ENCODE assay signal across 1 cellular context in genomic region chr17:56913867-56914640, GRCh38.
TF ChIP-seq lines count a peak whose summit lies in the region.

Gene TRIM25 (minus strand): TSS chr17:56914049. CDS start chr17:56913988, 61 bp downstream.

TF ChIP-seq in K562, 482 proteins besides CTCF, POLR2A, EP300 and RAD21 (continued from another document and continues in another):
- 0 out of 2 replicates have a peak, but pooled peaks have one; percentile 4 for TF ChIP-seq ZBTB2 (IDR thresholded peaks at IDR 0.05)
- no peak for TF ChIP-seq CHD4 (IDR thresholded peaks at IDR 0.05; ENCODE audit: insufficient read depth, insufficient replicate concordance, low read depth, low read length, poor library complexity, severe bottlenecking)
- TF ChIP-seq NFIC (IDR thresholded peaks at IDR 0.05) = peak; percentile 56
- no peak for TF ChIP-seq FOXJ3 (CRISPR knock-in tag; IDR thresholded peaks at IDR 0.05)
- TF ChIP-seq RCOR1 (IDR thresholded peaks at IDR 0.05; ENCODE audit: borderline replicate concordance in 1 of 2, low read depth in 2 of 2, low read length in 2 of 2) = peak; percentile 21 to 51; a peak in 3 of 4 replicates
- no peak; the same call in 1 of the 2 replicates for TF ChIP-seq TRIM28 (IDR thresholded peaks at IDR 0.05)
- TF ChIP-seq GABPB2 (CRISPR knock-in tag; conservative IDR thresholded peaks at IDR 0.05) = no peak
- no peak for TF ChIP-seq SMARCA5 (IDR thresholded peaks at IDR 0.05)
- TF ChIP-seq TCF7L2 (IDR thresholded peaks at IDR 0.05; ENCODE audit: low read depth, low read length) = no peak
- TF ChIP-seq, protein P1, sequence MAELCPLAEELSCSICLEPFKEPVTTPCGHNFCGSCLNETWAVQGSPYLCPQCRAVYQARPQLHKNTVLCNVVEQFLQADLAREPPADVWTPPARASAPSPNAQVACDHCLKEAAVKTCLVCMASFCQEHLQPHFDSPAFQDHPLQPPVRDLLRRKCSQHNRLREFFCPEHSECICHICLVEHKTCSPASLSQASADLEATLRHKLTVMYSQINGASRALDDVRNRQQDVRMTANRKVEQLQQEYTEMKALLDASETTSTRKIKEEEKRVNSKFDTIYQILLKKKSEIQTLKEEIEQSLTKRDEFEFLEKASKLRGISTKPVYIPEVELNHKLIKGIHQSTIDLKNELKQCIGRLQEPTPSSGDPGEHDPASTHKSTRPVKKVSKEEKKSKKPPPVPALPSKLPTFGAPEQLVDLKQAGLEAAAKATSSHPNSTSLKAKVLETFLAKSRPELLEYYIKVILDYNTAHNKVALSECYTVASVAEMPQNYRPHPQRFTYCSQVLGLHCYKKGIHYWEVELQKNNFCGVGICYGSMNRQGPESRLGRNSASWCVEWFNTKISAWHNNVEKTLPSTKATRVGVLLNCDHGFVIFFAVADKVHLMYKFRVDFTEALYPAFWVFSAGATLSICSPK (IDR thresholded peaks at IDR 0.05; ENCODE audit: borderline replicate concordance) = no peak
- peak in 1 of 2 experiments; percentile 80; a peak in 1 of 4 replicates for TF ChIP-seq ZMIZ1 (IDR thresholded peaks at IDR 0.05; ENCODE audit: low read depth in 2 of 2, low read length in 2 of 2)
- no peak for TF ChIP-seq ZNF175 (CRISPR knock-in tag; IDR thresholded peaks at IDR 0.05; ENCODE audit: low read depth)
- no peak for TF ChIP-seq NCOA6 (IDR thresholded peaks at IDR 0.05)
- no peak for TF ChIP-seq ZNF561 (CRISPR knock-in tag; conservative IDR thresholded peaks at IDR 0.05)
- TF ChIP-seq, protein P2, sequence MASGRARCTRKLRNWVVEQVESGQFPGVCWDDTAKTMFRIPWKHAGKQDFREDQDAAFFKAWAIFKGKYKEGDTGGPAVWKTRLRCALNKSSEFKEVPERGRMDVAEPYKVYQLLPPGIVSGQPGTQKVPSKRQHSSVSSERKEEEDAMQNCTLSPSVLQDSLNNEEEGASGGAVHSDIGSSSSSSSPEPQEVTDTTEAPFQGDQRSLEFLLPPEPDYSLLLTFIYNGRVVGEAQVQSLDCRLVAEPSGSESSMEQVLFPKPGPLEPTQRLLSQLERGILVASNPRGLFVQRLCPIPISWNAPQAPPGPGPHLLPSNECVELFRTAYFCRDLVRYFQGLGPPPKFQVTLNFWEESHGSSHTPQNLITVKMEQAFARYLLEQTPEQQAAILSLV (tag; IDR thresholded peaks at IDR 0.05) = no peak
- TF ChIP-seq SMARCB1 (IDR thresholded peaks at IDR 0.05; ENCODE audit: insufficient read length, low read depth) = no peak
- TF ChIP-seq THAP12 (CRISPR knock-in tag; IDR thresholded peaks at IDR 0.05) = peak; percentile 90
- TF ChIP-seq, protein P3, sequence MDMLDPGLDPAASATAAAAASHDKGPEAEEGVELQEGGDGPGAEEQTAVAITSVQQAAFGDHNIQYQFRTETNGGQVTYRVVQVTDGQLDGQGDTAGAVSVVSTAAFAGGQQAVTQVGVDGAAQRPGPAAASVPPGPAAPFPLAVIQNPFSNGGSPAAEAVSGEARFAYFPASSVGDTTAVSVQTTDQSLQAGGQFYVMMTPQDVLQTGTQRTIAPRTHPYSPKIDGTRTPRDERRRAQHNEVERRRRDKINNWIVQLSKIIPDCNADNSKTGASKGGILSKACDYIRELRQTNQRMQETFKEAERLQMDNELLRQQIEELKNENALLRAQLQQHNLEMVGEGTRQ (CRISPR knock-in tag; IDR thresholded peaks at IDR 0.05) = peak; percentile 94
- TF ChIP-seq HEY1 (CRISPR knock-in tag; IDR thresholded peaks at IDR 0.05; ENCODE audit: borderline replicate concordance) = no peak
- TF ChIP-seq E2F5 (CRISPR knock-in tag; IDR thresholded peaks at IDR 0.05) = no peak
- TF ChIP-seq, protein P4, sequence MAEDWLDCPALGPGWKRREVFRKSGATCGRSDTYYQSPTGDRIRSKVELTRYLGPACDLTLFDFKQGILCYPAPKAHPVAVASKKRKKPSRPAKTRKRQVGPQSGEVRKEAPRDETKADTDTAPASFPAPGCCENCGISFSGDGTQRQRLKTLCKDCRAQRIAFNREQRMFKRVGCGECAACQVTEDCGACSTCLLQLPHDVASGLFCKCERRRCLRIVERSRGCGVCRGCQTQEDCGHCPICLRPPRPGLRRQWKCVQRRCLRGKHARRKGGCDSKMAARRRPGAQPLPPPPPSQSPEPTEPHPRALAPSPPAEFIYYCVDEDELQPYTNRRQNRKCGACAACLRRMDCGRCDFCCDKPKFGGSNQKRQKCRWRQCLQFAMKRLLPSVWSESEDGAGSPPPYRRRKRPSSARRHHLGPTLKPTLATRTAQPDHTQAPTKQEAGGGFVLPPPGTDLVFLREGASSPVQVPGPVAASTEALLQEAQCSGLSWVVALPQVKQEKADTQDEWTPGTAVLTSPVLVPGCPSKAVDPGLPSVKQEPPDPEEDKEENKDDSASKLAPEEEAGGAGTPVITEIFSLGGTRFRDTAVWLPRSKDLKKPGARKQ (CRISPR knock-in tag; IDR thresholded peaks at IDR 0.05) = no peak
- TF ChIP-seq ZNF24 (IDR thresholded peaks at IDR 0.05) = 0 out of 2 replicates have a peak, but pooled peaks have one; percentile 44
- no peak for TF ChIP-seq CREB1 (IDR thresholded peaks at IDR 0.05)
- no peak; the same call in 1 of the 2 replicates for TF ChIP-seq CREB1 (CRISPR knock-in tag; IDR thresholded peaks at IDR 0.05)
- peak; percentile 84 for TF ChIP-seq CHD2 (IDR thresholded peaks at IDR 0.05; ENCODE audit: low read depth, low read length)
- TF ChIP-seq, protein P5, sequence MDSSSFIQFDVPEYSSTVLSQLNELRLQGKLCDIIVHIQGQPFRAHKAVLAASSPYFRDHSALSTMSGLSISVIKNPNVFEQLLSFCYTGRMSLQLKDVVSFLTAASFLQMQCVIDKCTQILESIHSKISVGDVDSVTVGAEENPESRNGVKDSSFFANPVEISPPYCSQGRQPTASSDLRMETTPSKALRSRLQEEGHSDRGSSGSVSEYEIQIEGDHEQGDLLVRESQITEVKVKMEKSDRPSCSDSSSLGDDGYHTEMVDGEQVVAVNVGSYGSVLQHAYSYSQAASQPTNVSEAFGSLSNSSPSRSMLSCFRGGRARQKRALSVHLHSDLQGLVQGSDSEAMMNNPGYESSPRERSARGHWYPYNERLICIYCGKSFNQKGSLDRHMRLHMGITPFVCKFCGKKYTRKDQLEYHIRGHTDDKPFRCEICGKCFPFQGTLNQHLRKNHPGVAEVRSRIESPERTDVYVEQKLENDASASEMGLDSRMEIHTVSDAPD (CRISPR knock-in tag; IDR thresholded peaks at IDR 0.05) = no peak
- no peak for TF ChIP-seq ZNF696 (CRISPR knock-in tag; conservative IDR thresholded peaks at IDR 0.05)
- TF ChIP-seq RNF2 (IDR thresholded peaks at IDR 0.05) = no peak; the same call in 1 of the 2 replicates
- peak in 1 of 2 experiments; percentile 28; a peak in 2 of 4 replicates for TF ChIP-seq HDAC1 (IDR thresholded peaks at IDR 0.05)
- TF ChIP-seq, protein P6, sequence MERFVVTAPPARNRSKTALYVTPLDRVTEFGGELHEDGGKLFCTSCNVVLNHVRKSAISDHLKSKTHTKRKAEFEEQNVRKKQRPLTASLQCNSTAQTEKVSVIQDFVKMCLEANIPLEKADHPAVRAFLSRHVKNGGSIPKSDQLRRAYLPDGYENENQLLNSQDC (CRISPR knock-in tag; IDR thresholded peaks at IDR 0.05) = no peak
- TF ChIP-seq, protein P7, sequence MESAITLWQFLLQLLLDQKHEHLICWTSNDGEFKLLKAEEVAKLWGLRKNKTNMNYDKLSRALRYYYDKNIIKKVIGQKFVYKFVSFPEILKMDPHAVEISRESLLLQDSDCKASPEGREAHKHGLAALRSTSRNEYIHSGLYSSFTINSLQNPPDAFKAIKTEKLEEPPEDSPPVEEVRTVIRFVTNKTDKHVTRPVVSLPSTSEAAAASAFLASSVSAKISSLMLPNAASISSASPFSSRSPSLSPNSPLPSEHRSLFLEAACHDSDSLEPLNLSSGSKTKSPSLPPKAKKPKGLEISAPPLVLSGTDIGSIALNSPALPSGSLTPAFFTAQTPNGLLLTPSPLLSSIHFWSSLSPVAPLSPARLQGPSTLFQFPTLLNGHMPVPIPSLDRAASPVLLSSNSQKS (CRISPR knock-in tag; IDR thresholded peaks at IDR 0.05) = no peak
- TF ChIP-seq, protein P8, sequence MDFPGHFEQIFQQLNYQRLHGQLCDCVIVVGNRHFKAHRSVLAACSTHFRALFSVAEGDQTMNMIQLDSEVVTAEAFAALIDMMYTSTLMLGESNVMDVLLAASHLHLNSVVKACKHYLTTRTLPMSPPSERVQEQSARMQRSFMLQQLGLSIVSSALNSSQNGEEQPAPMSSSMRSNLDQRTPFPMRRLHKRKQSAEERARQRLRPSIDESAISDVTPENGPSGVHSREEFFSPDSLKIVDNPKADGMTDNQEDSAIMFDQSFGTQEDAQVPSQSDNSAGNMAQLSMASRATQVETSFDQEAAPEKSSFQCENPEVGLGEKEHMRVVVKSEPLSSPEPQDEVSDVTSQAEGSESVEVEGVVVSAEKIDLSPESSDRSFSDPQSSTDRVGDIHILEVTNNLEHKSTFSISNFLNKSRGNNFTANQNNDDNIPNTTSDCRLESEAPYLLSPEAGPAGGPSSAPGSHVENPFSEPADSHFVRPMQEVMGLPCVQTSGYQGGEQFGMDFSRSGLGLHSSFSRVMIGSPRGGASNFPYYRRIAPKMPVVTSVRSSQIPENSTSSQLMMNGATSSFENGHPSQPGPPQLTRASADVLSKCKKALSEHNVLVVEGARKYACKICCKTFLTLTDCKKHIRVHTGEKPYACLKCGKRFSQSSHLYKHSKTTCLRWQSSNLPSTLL (IDR thresholded peaks at IDR 0.05) = no peak
- TF ChIP-seq, protein P9, sequence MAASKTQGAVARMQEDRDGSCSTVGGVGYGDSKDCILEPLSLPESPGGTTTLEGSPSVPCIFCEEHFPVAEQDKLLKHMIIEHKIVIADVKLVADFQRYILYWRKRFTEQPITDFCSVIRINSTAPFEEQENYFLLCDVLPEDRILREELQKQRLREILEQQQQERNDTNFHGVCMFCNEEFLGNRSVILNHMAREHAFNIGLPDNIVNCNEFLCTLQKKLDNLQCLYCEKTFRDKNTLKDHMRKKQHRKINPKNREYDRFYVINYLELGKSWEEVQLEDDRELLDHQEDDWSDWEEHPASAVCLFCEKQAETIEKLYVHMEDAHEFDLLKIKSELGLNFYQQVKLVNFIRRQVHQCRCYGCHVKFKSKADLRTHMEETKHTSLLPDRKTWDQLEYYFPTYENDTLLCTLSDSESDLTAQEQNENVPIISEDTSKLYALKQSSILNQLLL (CRISPR knock-in tag; IDR thresholded peaks at IDR 0.05; ENCODE audit: borderline replicate concordance) = no peak
- no peak for TF ChIP-seq ZNF253 (CRISPR knock-in tag; conservative IDR thresholded peaks at IDR 0.05)
- peak; percentile 75 for TF ChIP-seq L3MBTL2 (IDR thresholded peaks at IDR 0.05)
- no peak for TF ChIP-seq ZNF316 (IDR thresholded peaks at IDR 0.05)
- no peak for TF ChIP-seq XRCC3 (IDR thresholded peaks at IDR 0.05)
- peak in 1 of 2 experiments; percentile 23; a peak in 1 of 4 replicates for TF ChIP-seq ETV6 (IDR thresholded peaks at IDR 0.05; ENCODE audit: borderline replicate concordance in 1 of 2, low read depth in 2 of 2, low read length in 1 of 2)
- no peak for TF ChIP-seq ETV6 (CRISPR knock-in tag; IDR thresholded peaks at IDR 0.05; ENCODE audit: borderline replicate concordance)
- no peak for TF ChIP-seq C11orf30 (IDR thresholded peaks at IDR 0.05; ENCODE audit: low read depth)
- TF ChIP-seq MEIS2 (IDR thresholded peaks at IDR 0.05; ENCODE audit: partially characterized antibody) = no peak
- TF ChIP-seq KLF16 (IDR thresholded peaks at IDR 0.05) = no peak
- TF ChIP-seq CC2D1A (IDR thresholded peaks at IDR 0.05) = no peak
